ENCODE assay signal across 22 cellular contexts in genomic region chr5:42570946-42571625, GRCh38.
DNase-seq lines count a peak whose midpoint lies in the region; ATAC-seq and TF ChIP-seq lines count a peak whose summit lies in the region.
"Had no signal": no experiment of that assay in that cellular context is flagged by ENCODE, and none has a peak within 500 bp of the region (broad histone marks: within the 10 kb centered on the region; RNA-seq: fewer than 3 reads in every experiment).

No MANE protein-coding gene starts in this region.

- no peak overlapping the region for H3K9ac ChIP-seq in fibroblast of lung (ENCODE audit: insufficient read depth, low read length)
- H3K9ac ChIP-seq: parathyroid adenoma had no signal

- H3K9me3 ChIP-seq in fibroblast of lung (ENCODE audit: control insufficient read depth, insufficient read depth, low read depth, low read length), result no peaks in the 10 kb centered on the region
- no peaks in the 10 kb centered on the region for H3K9me3 ChIP-seq in psoas muscle

- intact Hi-C loops in psoas muscle (cut with DNase I), result no loop called here

- H3K27ac ChIP-seq in fibroblast of lung (ENCODE audit: insufficient read depth, low read length), result no peak overlapping the region
- peak overlapping the region; percentile 41 for H3K27ac ChIP-seq in psoas muscle
- no peak overlapping the region for H3K27ac ChIP-seq in substantia nigra (ENCODE audit: low read depth, low read length, poor library complexity, severe bottlenecking)
- H3K27ac ChIP-seq: parathyroid adenoma had no signal

- H2AFZ ChIP-seq in fibroblast of lung (ENCODE audit: low read length), result no peak overlapping the region
- H2AFZ ChIP-seq: parathyroid adenoma had no signal

- H4K20me1 ChIP-seq in fibroblast of lung (ENCODE audit: control insufficient read depth, extremely low read depth, insufficient read depth, low read length), result no peaks in the 10 kb centered on the region

- TF ChIP-seq CTCF in fibroblast of lung (conservative IDR thresholded peaks at IDR 0.05 in 1 of 2, IDR thresholded peaks at IDR 0.05 in 1 of 2; ENCODE audit: low read depth in 1 of 2, low read length in 2 of 2) (no peak), psoas muscle (IDR thresholded peaks at IDR 0.05) (no peak)

- H3K36me3 ChIP-seq in fibroblast of lung (ENCODE audit: control insufficient read depth, insufficient read depth, low read length) (no peaks in the 10 kb centered on the region), psoas muscle (ENCODE audit: insufficient read depth in 1 of 2, low read depth in 1 of 2) (peaks cover 0 to 3% of the 10 kb centered on the region in 2 donors)

- H3K4me1 ChIP-seq in fibroblast of lung (ENCODE audit: control insufficient read depth, extremely low read depth, insufficient read depth, low read length) (no peaks in the 10 kb centered on the region), psoas muscle (peaks cover 59% of the 10 kb centered on the region)

- 41 to 54% (median 41%) methylated on average over 5 of the region's 5 CpGs for WGBS in psoas muscle, 3 donors

- no peak overlapping the region for H3K4me2 ChIP-seq in fibroblast of lung (ENCODE audit: extremely low read depth, insufficient read depth, low read length)
- H3K4me2 ChIP-seq: smooth muscle cell had no signal

- H3K27me3 ChIP-seq in fibroblast of lung (ENCODE audit: control insufficient read depth, insufficient read depth, low read length) (no peaks in the 10 kb centered on the region), psoas muscle (ENCODE audit: insufficient read depth in 3 of 3, low read length in 2 of 3) (no peaks in the 10 kb centered on the region)

- H3K79me2 ChIP-seq in fibroblast of lung (ENCODE audit: control insufficient read depth, insufficient read depth, low read length), result no peaks in the 10 kb centered on the region
- H3K79me2 ChIP-seq: parathyroid adenoma had no signal

- H3K4me3 ChIP-seq in fibroblast of lung (replicated peaks in 1 of 4; ENCODE audit: control extremely low read depth in 1 of 4, insufficient read depth in 1 of 4, low read depth in 3 of 4, low read length in 4 of 4), result no peak overlapping the region
- H3K4me3 ChIP-seq in psoas muscle, result no peak overlapping the region
- H3K4me3 ChIP-seq: smooth muscle cell had no signal

- DNase-seq in EH (ENCODE audit: low read depth) (peak; percentile 21), RKO (ENCODE audit: low spot score) (peak; percentile 2), fibroblast of lung (ENCODE audit: low read depth in 2 of 2) (peak; percentile 23 to 39), psoas muscle (no peak), NCI-H748 treated with DMSO at 0.1 percent for 48 hours (lab: John Stamatoyannopoulos, UW) (no peak), substantia nigra (lab: John Stamatoyannopoulos, UW) (no peak)
- DNase-seq in activated CD4-positive, CD25-positive, alpha-beta regulatory T cell treated with anti-CD3 and anti-CD28 coated beads, Interleukin-2, amount 50 U/mL, for 72 hours, result no peak
- DNase-seq: activated B cell treated with CpG ODN at 0.5 μM for 24 hours; activated CD4-positive, alpha-beta memory T cell treated with anti-CD3 and anti-CD28 coated beads, Interleukin-2, amount 10 ng/mL, durations not matched to agents 7 days and 5 days; activated naive CD4-positive, alpha-beta T cell; activated T-cell treated with anti-CD3 and anti-CD28 coated beads, Interleukin-2, amount 50 U/mL, for 1 hour; AML-193; amygdala; cerebellar nuclear complex; effector CD8-positive, alpha-beta T cell; naive thymus-derived CD8-positive, alpha-beta T cell; NCI-H1417; NCI-H2171 treated with DMSO at 0.1 percent for 48 hours; NCI-H774; OCI-M1 had no signal

- ATAC-seq in psoas muscle, result peak in 1 of 4 donors; percentile 15
- ATAC-seq: naive thymus-derived CD8-positive, alpha-beta T cell had no signal

Comparison
In these comparisons a context has a peak if more than half of its experiments do, and no peak if none do; other contexts are left out.
1. DNase-seq: peak in EH (single experiment), RKO (single experiment) and fibroblast of lung (2 of 2); none in psoas muscle (0 of 2), NCI-H748 treated with DMSO at 0.1 percent for 48 hours (single experiment), activated CD4-positive, CD25-positive, alpha-beta regulatory T cell treated with anti-CD3 and anti-CD28 coated beads, Interleukin-2, amount 50 U/mL, for 72 hours (single experiment) and substantia nigra (0 of 49).